26 cellular contexts compared by ENCODE assay signal in genomic region chr14:35898217-35898775, GRCh38.
A peak's percentile ranks its signal among the peaks of the same experiment; 100 is the strongest.
DNase-seq lines count a peak whose midpoint lies in the region; ATAC-seq and TF ChIP-seq lines count a peak whose summit lies in the region.
"Had no signal": no experiment of that assay in that cellular context is flagged by ENCODE, and none has a peak within 500 bp of the region (broad histone marks: within the 10 kb centered on the region; RNA-seq: fewer than 3 reads in every experiment).

No MANE protein-coding gene starts in this region.

- DNase-seq in NCI-H345 (lab: John Stamatoyannopoulos, UW) = peak; percentile 9
- no peak for DNase-seq in NCI-H345 treated with DMSO at 0.1 percent for 48 hours (lab: John Stamatoyannopoulos, UW; ENCODE audit: unreplicated experiment)
- DNase-seq in ecto neural progenitor cell (ENCODE audit: low spot score) = peak; percentile 64
- DNase-seq in medulla oblongata (ENCODE audit: extremely low spot score) = peak; percentile 54
- DNase-seq in aorta = no peak
- DNase-seq in GM10248 (ENCODE audit: extremely low spot score) = no peak
- DNase-seq in NCI-H2107 treated with DMSO at 0.1 percent for 48 hours (lab: John Stamatoyannopoulos, UW; ENCODE audit: unreplicated experiment) = no peak
- DNase-seq in BE2C = no peak
- DNase-seq: 8988T; activated CD4-positive, alpha-beta T cell treated with anti-CD3 and anti-CD28 coated beads, Interleukin-2, amount 10 ng/mL, durations not matched to agents 7 days and 5 days; activated CD8-positive, alpha-beta memory T cell treated with anti-CD3 and anti-CD28 coated beads, Interleukin-2, amount 50 U/mL, for 4 hours; activated effector memory CD4-positive, alpha-beta T cell treated with Interleukin-2 at 50 U/mL for 16 hours; GF-D8; H7; IMR-90; mammary epithelial cell; natural killer cell; NCI-H1436 treated with DMSO at 0.1 percent for 48 hours; NCI-H226; stimulated activated CD4-positive, alpha-beta T cell treated with anti-CD3 and anti-CD28 coated beads, Interleukin-2, amount 100 ng/mL, for 48 hours; stimulated activated naive CD8-positive, alpha-beta T cell treated with anti-CD3 and anti-CD28 coated beads, Interleukin-15, amount 100 ng/mL, for 72 hours had no signal

- TF ChIP-seq CTCF in GM10248 (IDR thresholded peaks at IDR 0.05; ENCODE audit: control extremely low read depth, extremely low read depth, low read depth, missing control alignments) (no peak), BE2C (IDR thresholded peaks at IDR 0.05; ENCODE audit: low read depth, low read length) (no peak)

- ATAC-seq in aorta (ENCODE audit: low FRiP score) = peak; percentile 19
- ATAC-seq: GM12878; stimulated activated naive CD8-positive, alpha-beta T cell treated with anti-CD3 and anti-CD28 coated beads, Interleukin-15, amount 100 ng/mL, for 72 hours had no signal

- H3K4me3 ChIP-seq in aorta (ENCODE audit: low read length in 2 of 2) (no peak overlapping the region), BE2C (ENCODE audit: low read depth, low read length) (no peak overlapping the region)
- H3K4me3 ChIP-seq: ascending aorta, BLaER1, GM12878 had no signal

- H3K9me3 ChIP-seq in aorta (ENCODE audit: control insufficient read depth, low read length) (peaks cover 4% of the 10 kb centered on the region), BE2C (no peaks in the 10 kb centered on the region)

- H3K27ac ChIP-seq in aorta (ENCODE audit: low read depth in 1 of 2, low read length in 2 of 2) = no peak overlapping the region
- H3K27ac ChIP-seq: ascending aorta, BLaER1, HL-60, RWPE1 had no signal

- 81 to 85% methylated on average over 4 of the region's 4 CpGs for WGBS in aorta, 2 donors

- POLR2A ChIA-PET in GM10248 (lab: Yijun Ruan, JAX) = no interaction called here

- H3K36me3 ChIP-seq in aorta (ENCODE audit: control insufficient read depth in 1 of 2, insufficient read depth in 2 of 2, low read length in 1 of 2) (no peaks in the 10 kb centered on the region), BE2C (no peaks in the 10 kb centered on the region)
- H3K36me3 ChIP-seq: ascending aorta, BLaER1 had no signal

- H3K27me3 ChIP-seq in aorta (ENCODE audit: control insufficient read depth in 1 of 2, insufficient read depth in 2 of 2, low read length in 1 of 2) (no peaks in the 10 kb centered on the region), BE2C (peaks cover 5% of the 10 kb centered on the region; the same call in 1 of the 2 replicates)
- H3K27me3 ChIP-seq: ascending aorta, BLaER1 had no signal

- H3K4me1 ChIP-seq in aorta (ENCODE audit: control insufficient read depth in 1 of 2, insufficient read depth in 2 of 2, low read length in 2 of 2) = no peaks in the 10 kb centered on the region
- no peaks in the 10 kb centered on the region for H3K4me1 ChIP-seq in BE2C
- H3K4me1 ChIP-seq: ascending aorta, BLaER1 had no signal

- CTCF ChIA-PET in GM10248 (lab: Yijun Ruan, JAX) = no interaction called here

- intact Hi-C loops in aorta (cut with DNase I) = no loop called here

Comparison
In these comparisons a context has a peak if more than half of its experiments do, and no peak if none do; other contexts are left out.
1. DNase-seq: peak in NCI-H345 (single experiment), ecto neural progenitor cell (single experiment) and medulla oblongata (single experiment); none in NCI-H345 treated with DMSO at 0.1 percent for 48 hours (single experiment), aorta (0 of 2), GM10248 (single experiment), NCI-H2107 treated with DMSO at 0.1 percent for 48 hours (single experiment) and BE2C (single experiment).